ENCODE assay signal across 1 cellular context in the genomic region with DNA sequence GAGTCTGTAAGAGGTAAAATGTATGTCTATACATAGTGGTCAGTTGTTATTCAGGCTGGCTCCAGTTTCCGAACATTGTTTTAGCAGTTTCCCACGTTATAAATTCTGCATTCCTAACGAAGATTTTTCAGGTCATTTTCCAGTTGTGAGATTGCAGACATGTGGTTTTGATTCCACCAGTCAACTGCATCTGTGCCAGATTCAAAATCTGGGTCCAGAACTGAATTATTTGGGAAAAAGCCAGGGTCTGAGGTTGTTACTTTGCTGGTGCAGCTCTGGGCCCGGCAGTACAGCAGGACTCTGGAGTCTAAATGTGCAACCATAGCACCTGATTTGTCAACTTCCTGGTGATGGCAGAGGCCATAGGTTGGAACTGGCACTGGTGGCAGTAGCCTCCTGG.
TF ChIP-seq lines count a peak whose summit lies in the region.

No MANE protein-coding gene starts in this region.

TF ChIP-seq in GM23338, 12 proteins besides CTCF, POLR2A, EP300 and RAD21 (continued from another document):
- TF ChIP-seq, protein P1, sequence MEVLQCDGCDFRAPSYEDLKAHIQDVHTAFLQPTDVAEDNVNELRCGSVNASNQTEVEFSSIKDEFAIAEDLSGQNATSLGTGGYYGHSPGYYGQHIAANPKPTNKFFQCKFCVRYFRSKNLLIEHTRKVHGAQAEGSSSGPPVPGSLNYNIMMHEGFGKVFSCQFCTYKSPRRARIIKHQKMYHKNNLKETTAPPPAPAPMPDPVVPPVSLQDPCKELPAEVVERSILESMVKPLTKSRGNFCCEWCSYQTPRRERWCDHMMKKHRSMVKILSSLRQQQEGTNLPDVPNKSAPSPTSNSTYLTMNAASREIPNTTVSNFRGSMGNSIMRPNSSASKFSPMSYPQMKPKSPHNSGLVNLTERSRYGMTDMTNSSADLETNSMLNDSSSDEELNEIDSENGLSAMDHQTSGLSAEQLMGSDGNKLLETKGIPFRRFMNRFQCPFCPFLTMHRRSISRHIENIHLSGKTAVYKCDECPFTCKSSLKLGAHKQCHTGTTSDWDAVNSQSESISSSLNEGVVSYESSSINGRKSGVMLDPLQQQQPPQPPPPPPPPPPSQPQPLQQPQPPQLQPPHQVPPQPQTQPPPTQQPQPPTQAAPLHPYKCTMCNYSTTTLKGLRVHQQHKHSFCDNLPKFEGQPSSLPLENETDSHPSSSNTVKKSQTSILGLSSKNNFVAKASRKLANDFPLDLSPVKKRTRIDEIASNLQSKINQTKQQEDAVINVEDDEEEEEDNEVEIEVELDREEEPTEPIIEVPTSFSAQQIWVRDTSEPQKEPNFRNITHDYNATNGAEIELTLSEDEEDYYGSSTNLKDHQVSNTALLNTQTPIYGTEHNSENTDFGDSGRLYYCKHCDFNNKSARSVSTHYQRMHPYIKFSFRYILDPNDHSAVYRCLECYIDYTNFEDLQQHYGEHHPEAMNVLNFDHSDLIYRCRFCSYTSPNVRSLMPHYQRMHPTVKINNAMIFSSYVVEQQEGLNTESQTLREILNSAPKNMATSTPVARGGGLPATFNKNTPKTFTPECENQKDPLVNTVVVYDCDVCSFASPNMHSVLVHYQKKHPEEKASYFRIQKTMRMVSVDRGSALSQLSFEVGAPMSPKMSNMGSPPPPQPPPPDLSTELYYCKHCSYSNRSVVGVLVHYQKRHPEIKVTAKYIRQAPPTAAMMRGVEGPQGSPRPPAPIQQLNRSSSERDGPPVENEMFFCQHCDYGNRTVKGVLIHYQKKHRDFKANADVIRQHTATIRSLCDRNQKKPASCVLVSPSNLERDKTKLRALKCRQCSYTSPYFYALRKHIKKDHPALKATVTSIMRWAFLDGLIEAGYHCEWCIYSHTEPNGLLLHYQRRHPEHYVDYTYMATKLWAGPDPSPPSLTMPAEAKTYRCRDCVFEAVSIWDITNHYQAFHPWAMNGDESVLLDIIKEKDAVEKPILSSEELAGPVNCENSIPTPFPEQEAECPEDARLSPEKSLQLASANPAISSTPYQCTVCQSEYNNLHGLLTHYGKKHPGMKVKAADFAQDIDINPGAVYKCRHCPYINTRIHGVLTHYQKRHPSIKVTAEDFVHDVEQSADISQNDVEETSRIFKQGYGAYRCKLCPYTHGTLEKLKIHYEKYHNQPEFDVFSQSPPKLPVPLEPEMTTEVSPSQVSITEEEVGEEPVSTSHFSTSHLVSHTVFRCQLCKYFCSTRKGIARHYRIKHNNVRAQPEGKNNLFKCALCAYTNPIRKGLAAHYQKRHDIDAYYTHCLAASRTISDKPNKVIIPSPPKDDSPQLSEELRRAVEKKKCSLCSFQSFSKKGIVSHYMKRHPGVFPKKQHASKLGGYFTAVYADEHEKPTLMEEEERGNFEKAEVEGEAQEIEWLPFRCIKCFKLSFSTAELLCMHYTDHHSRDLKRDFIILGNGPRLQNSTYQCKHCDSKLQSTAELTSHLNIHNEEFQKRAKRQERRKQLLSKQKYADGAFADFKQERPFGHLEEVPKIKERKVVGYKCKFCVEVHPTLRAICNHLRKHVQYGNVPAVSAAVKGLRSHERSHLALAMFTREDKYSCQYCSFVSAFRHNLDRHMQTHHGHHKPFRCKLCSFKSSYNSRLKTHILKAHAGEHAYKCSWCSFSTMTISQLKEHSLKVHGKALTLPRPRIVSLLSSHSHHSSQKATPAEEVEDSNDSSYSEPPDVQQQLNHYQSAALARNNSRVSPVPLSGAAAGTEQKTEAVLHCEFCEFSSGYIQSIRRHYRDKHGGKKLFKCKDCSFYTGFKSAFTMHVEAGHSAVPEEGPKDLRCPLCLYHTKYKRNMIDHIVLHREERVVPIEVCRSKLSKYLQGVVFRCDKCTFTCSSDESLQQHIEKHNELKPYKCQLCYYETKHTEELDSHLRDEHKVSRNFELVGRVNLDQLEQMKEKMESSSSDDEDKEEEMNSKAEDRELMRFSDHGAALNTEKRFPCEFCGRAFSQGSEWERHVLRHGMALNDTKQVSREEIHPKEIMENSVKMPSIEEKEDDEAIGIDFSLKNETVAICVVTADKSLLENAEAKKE (CRISPR knock-in tag; IDR thresholded peaks at IDR 0.05) = no peak
- TF ChIP-seq, protein P2, sequence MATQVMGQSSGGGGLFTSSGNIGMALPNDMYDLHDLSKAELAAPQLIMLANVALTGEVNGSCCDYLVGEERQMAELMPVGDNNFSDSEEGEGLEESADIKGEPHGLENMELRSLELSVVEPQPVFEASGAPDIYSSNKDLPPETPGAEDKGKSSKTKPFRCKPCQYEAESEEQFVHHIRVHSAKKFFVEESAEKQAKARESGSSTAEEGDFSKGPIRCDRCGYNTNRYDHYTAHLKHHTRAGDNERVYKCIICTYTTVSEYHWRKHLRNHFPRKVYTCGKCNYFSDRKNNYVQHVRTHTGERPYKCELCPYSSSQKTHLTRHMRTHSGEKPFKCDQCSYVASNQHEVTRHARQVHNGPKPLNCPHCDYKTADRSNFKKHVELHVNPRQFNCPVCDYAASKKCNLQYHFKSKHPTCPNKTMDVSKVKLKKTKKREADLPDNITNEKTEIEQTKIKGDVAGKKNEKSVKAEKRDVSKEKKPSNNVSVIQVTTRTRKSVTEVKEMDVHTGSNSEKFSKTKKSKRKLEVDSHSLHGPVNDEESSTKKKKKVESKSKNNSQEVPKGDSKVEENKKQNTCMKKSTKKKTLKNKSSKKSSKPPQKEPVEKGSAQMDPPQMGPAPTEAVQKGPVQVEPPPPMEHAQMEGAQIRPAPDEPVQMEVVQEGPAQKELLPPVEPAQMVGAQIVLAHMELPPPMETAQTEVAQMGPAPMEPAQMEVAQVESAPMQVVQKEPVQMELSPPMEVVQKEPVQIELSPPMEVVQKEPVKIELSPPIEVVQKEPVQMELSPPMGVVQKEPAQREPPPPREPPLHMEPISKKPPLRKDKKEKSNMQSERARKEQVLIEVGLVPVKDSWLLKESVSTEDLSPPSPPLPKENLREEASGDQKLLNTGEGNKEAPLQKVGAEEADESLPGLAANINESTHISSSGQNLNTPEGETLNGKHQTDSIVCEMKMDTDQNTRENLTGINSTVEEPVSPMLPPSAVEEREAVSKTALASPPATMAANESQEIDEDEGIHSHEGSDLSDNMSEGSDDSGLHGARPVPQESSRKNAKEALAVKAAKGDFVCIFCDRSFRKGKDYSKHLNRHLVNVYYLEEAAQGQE (IDR thresholded peaks at IDR 0.05; ENCODE audit: unreplicated experiment) = no peak
- no peak for TF ChIP-seq NANOG (IDR thresholded peaks at IDR 0.05; ENCODE audit: borderline replicate concordance)
- TF ChIP-seq, protein P3, sequence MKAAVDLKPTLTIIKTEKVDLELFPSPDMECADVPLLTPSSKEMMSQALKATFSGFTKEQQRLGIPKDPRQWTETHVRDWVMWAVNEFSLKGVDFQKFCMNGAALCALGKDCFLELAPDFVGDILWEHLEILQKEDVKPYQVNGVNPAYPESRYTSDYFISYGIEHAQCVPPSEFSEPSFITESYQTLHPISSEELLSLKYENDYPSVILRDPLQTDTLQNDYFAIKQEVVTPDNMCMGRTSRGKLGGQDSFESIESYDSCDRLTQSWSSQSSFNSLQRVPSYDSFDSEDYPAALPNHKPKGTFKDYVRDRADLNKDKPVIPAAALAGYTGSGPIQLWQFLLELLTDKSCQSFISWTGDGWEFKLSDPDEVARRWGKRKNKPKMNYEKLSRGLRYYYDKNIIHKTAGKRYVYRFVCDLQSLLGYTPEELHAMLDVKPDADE (IDR thresholded peaks at IDR 0.05) = no peak
- TF ChIP-seq STAT1 (IDR thresholded peaks at IDR 0.05; ENCODE audit: unreplicated experiment) = no peak
- no peak for TF ChIP-seq JUNB (IDR thresholded peaks at IDR 0.05; ENCODE audit: unreplicated experiment)
- no peak for TF ChIP-seq POLR2AphosphoS5 (IDR thresholded peaks at IDR 0.05; ENCODE audit: low read depth)
- no peak for TF ChIP-seq ZNF331 (CRISPR knock-in tag; IDR thresholded peaks at IDR 0.05; ENCODE audit: low read depth)
